ENCODE assay signal across 8 cellular contexts in the genomic region with DNA sequence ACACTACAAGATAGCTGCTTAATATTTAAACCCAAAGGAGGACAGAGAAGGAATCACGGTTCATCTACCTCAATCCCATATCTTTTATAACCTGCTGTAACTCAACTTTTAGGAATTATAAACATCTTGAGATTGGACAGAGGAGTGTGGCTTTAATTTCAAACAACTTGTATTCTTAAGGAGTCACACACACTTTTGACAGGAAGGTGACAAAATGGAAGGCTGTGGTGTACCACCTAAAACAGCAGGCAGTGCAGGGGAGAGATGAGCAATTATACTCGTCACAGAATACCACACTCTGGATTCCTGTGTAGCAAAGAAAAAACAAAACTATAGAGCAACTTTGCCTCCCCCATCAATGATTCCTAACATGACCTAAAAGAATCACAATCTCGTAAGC.
A peak's percentile ranks its signal among the peaks of the same experiment; 100 is the strongest.
DNase-seq lines count a peak whose midpoint lies in the region; ATAC-seq and TF ChIP-seq lines count a peak whose summit lies in the region.

No MANE protein-coding gene starts in this region.

- no peak for TF ChIP-seq CTCF in osteocyte (IDR thresholded peaks at IDR 0.05)

- no peaks in the 10 kb centered on the region for H3K9me3 Mint-ChIP-seq in stimulated activated effector memory CD8-positive, alpha-beta T cell treated with anti-CD3 and anti-CD28 coated beads, Interleukin-12 subunit alpha, Interleukin-12 subunit beta, amount 100 ng/mL, for 72 hours
- H3K9me3 Mint-ChIP-seq in osteocyte (ENCODE audit: unreplicated experiment), result peaks cover 17% of the 10 kb centered on the region

- DNase-seq in activated naive CD4-positive, alpha-beta T cell treated with Interleukin-2 at 50 U/mL for 16 hours, result peak; percentile 52
- no peak for DNase-seq in activated naive CD4-positive, alpha-beta T cell (lab: John Stamatoyannopoulos, UW)
- peak; percentile 10 for DNase-seq in activated T-helper 9 cell treated with anti-CD3 and anti-CD28 coated beads, Interleukin-2, amount 50 U/mL, for 16 hours (ENCODE audit: low read depth)
- peak; percentile 34 to 75 for DNase-seq in stimulated activated effector memory CD8-positive, alpha-beta T cell treated with anti-CD3 and anti-CD28 coated beads, Interleukin-12 subunit alpha, Interleukin-12 subunit beta, amount 100 ng/mL, for 72 hours (ENCODE audit: low spot score in 2 of 2)
- DNase-seq in NCI-H526 (lab: John Stamatoyannopoulos, UW) (no peak), osteocyte (ENCODE audit: extremely low spot score, unreplicated experiment) (no peak), NCI-H526 treated with DMSO at 0.1 percent for 48 hours (lab: John Stamatoyannopoulos, UW) (no peak)

- peak; percentile 61 for ATAC-seq in HG03139 (IDR thresholded peaks at IDR 0.05; ENCODE audit: unreplicated experiment)
- peak; percentile 88 for ATAC-seq in stimulated activated effector memory CD8-positive, alpha-beta T cell treated with anti-CD3 and anti-CD28 coated beads, Interleukin-12 subunit alpha, Interleukin-12 subunit beta, amount 100 ng/mL, for 72 hours

- H3K36me3 Mint-ChIP-seq in stimulated activated effector memory CD8-positive, alpha-beta T cell treated with anti-CD3 and anti-CD28 coated beads, Interleukin-12 subunit alpha, Interleukin-12 subunit beta, amount 100 ng/mL, for 72 hours, result peaks cover 59% of the 10 kb centered on the region
- peaks cover 12% of the 10 kb centered on the region for H3K36me3 Mint-ChIP-seq in osteocyte (ENCODE audit: unreplicated experiment)

- peaks cover 78% of the 10 kb centered on the region for H3K4me1 Mint-ChIP-seq in stimulated activated effector memory CD8-positive, alpha-beta T cell treated with anti-CD3 and anti-CD28 coated beads, Interleukin-12 subunit alpha, Interleukin-12 subunit beta, amount 100 ng/mL, for 72 hours
- H3K4me1 Mint-ChIP-seq in osteocyte (ENCODE audit: unreplicated experiment), result peaks cover 28% of the 10 kb centered on the region

- peak overlapping the region; percentile 79 for H3K4me3 Mint-ChIP-seq in stimulated activated effector memory CD8-positive, alpha-beta T cell treated with anti-CD3 and anti-CD28 coated beads, Interleukin-12 subunit alpha, Interleukin-12 subunit beta, amount 100 ng/mL, for 72 hours
- no peak overlapping the region for H3K4me3 Mint-ChIP-seq in osteocyte (ENCODE audit: unreplicated experiment)

- H3K27ac Mint-ChIP-seq in stimulated activated effector memory CD8-positive, alpha-beta T cell treated with anti-CD3 and anti-CD28 coated beads, Interleukin-12 subunit alpha, Interleukin-12 subunit beta, amount 100 ng/mL, for 72 hours, result peak overlapping the region; percentile 97
- H3K27ac Mint-ChIP-seq in osteocyte (ENCODE audit: unreplicated experiment), result no peak overlapping the region

- H3K27me3 Mint-ChIP-seq in osteocyte (ENCODE audit: unreplicated experiment), result no peaks in the 10 kb centered on the region

Comparison
In these comparisons a context has a peak if more than half of its experiments do, and no peak if none do; other contexts are left out.
1. DNase-seq: peak in activated naive CD4-positive, alpha-beta T cell treated with Interleukin-2 at 50 U/mL for 16 hours (single experiment), activated T-helper 9 cell treated with anti-CD3 and anti-CD28 coated beads, Interleukin-2, amount 50 U/mL, for 16 hours (single experiment) and stimulated activated effector memory CD8-positive, alpha-beta T cell treated with anti-CD3 and anti-CD28 coated beads, Interleukin-12 subunit alpha, Interleukin-12 subunit beta, amount 100 ng/mL, for 72 hours (2 of 2); none in activated naive CD4-positive, alpha-beta T cell (0 of 4), NCI-H526 (0 of 2), osteocyte (single experiment) and NCI-H526 treated with DMSO at 0.1 percent for 48 hours (single experiment).